In genomic region chr14:49942090-49942489, GRCh38 we compare ENCODE assay signal across 26 cellular contexts. TPM values are rescaled to one million over a fixed set of nuclear protein-coding genes. Genes with fewer than 3 reads are reported as not detected.
DNase-seq lines count a peak whose midpoint lies in the region; ATAC-seq and TF ChIP-seq lines count a peak whose summit lies in the region.
"Had no signal": no experiment of that assay in that cellular context is flagged by ENCODE, and none has a peak within 500 bp of the region (broad histone marks: within the 10 kb centered on the region; RNA-seq: fewer than 3 reads in every experiment).

No MANE protein-coding gene starts in this region.

- TF ChIP-seq POLR2A in sigmoid colon (IDR thresholded peaks at IDR 0.05) = no peak

- no peaks in the 10 kb centered on the region for H3K9me2 ChIP-seq in OCI-LY7 (ENCODE audit: insufficient read depth, low read length)

- intact Hi-C loops in dendritic cell treated with granulocyte-macrophage colony-stimulating factor and Interleukin-4, amounts not matched to agents 40 ng/mL and 50 ng/mL, for 4 days (cut with micrococcal nuclease) = no loop called here
- intact Hi-C loops in sigmoid colon (cut with DNase I) (no loop called here), OCI-LY7 (cut with micrococcal nuclease; ENCODE audit: unreplicated experiment) (no loop called here)

- peaks cover 6 to 14% of the 10 kb centered on the region in 2 donors for H3K9me3 Mint-ChIP-seq in activated T-cell treated with anti-CD3 and anti-CD28 coated beads, Interleukin-2, amount 50 U/mL, for 72 hours
- peaks cover 21% of the 10 kb centered on the region for H3K9me3 Mint-ChIP-seq in dendritic cell treated with granulocyte-macrophage colony-stimulating factor and Interleukin-4, amounts not matched to agents 40 ng/mL and 50 ng/mL, for 4 days

- no peak overlapping the region for H2AFZ ChIP-seq in OCI-LY7 (ENCODE audit: low read length)

- no peak for TF ChIP-seq CTCF in sigmoid colon (IDR thresholded peaks at IDR 0.05)
- no peak for TF ChIP-seq CTCF in OCI-LY7 (conservative IDR thresholded peaks at IDR 0.05; ENCODE audit: low read length)
- TF ChIP-seq CTCF in GM10266 (IDR thresholded peaks at IDR 0.05; ENCODE audit: control insufficient read depth, insufficient read depth, low read depth, missing control alignments) = no peak

- DNase-seq in activated T-cell treated with anti-CD3 and anti-CD28 coated beads, Interleukin-2, amount 50 U/mL, for 72 hours = no peak
- no peak for DNase-seq in activated T-cell treated with anti-CD3 and anti-CD28 coated beads, Interleukin-2, amount 50 U/mL, for 48 hours
- peak; percentile 51 for DNase-seq in NCI-H2029 (lab: John Stamatoyannopoulos, UW)
- peak; percentile 73 for DNase-seq in sigmoid colon
- no peak for DNase-seq in OCI-LY7 (ENCODE audit: low spot score)
- DNase-seq in GM10266 (ENCODE audit: extremely low spot score) = no peak
- DNase-seq: activated CD4-positive, alpha-beta T cell treated with anti-CD3 and anti-CD28 coated beads, Interleukin-2, amount 50 U/mL, for 4 hours; activated T-cell treated with anti-CD3 and anti-CD28 coated beads, Interleukin-2, amount 50 U/mL, for 4 hours; foreskin keratinocyte; heart right ventricle; mesendoderm; NCI-H1105; NCI-H2081; NCI-H226; NCI-H82; occipital lobe; stimulated activated CD4-positive, alpha-beta T cell treated with anti-CD3 and anti-CD28 coated beads, Interleukin-1b, Interleukin-23, amount 100 ng/mL, for 48 hours; T-helper 9 cell; testis had no signal

- H3K27ac ChIP-seq in sigmoid colon (peak overlapping the region in 2 of 4 donors; percentile 14 to 18), OCI-LY7 (ENCODE audit: low read depth, low read length, poor library complexity, severe bottlenecking) (no peak overlapping the region)
- H3K27ac ChIP-seq: foreskin keratinocyte, testis, vagina had no signal

- no peak overlapping the region for H3K4me3 Mint-ChIP-seq in activated T-cell treated with anti-CD3 and anti-CD28 coated beads, Interleukin-2, amount 50 U/mL, for 72 hours
- no peak overlapping the region for H3K4me3 Mint-ChIP-seq in dendritic cell treated with granulocyte-macrophage colony-stimulating factor and Interleukin-4, amounts not matched to agents 40 ng/mL and 50 ng/mL, for 4 days
- H3K4me3 Mint-ChIP-seq: activated T-cell treated with anti-CD3 and anti-CD28 coated beads, Interleukin-2, amount 50 U/mL, for 4 hours; brain had no signal

- no peak overlapping the region for H3K4me3 ChIP-seq in sigmoid colon
- no peak overlapping the region for H3K4me3 ChIP-seq in OCI-LY7 (ENCODE audit: low read depth, low read length, poor library complexity, severe bottlenecking)
- H3K4me3 ChIP-seq: heart right ventricle, skin epidermis, testis, vagina had no signal

- H3K36me3 ChIP-seq in sigmoid colon (no peaks in the 10 kb centered on the region), OCI-LY7 (ENCODE audit: insufficient read depth, low read length) (peaks cover 12% of the 10 kb centered on the region; the same call in 1 of the 2 replicates)
- H3K36me3 ChIP-seq: heart right ventricle, vagina had no signal

- H3K4me1 Mint-ChIP-seq in activated T-cell treated with anti-CD3 and anti-CD28 coated beads, Interleukin-2, amount 50 U/mL, for 72 hours (ENCODE audit: low read depth) = peaks cover 53% of the 10 kb centered on the region
- peaks cover 53% of the 10 kb centered on the region for H3K4me1 Mint-ChIP-seq in dendritic cell treated with granulocyte-macrophage colony-stimulating factor and Interleukin-4, amounts not matched to agents 40 ng/mL and 50 ng/mL, for 4 days (ENCODE audit: low read depth)

- peaks cover 0 to 23% (median 15%) of the 10 kb centered on the region in 4 donors for H3K4me1 ChIP-seq in sigmoid colon
- H3K4me1 ChIP-seq in OCI-LY7 (ENCODE audit: insufficient read depth, low read length, poor library complexity, severe bottlenecking) = peaks cover 37% of the 10 kb centered on the region
- H3K4me1 ChIP-seq: testis had no signal

- no peak for TF ChIP-seq EP300 in sigmoid colon (IDR thresholded peaks at IDR 0.05)

- no peaks in the 10 kb centered on the region for H3K79me2 ChIP-seq in OCI-LY7 (ENCODE audit: insufficient read depth, low read depth, low read length)

- H3K27ac Mint-ChIP-seq in activated T-cell treated with anti-CD3 and anti-CD28 coated beads, Interleukin-2, amount 50 U/mL, for 72 hours = peak overlapping the region; percentile 25
- peak overlapping the region; percentile 55 for H3K27ac Mint-ChIP-seq in dendritic cell treated with granulocyte-macrophage colony-stimulating factor and Interleukin-4, amounts not matched to agents 40 ng/mL and 50 ng/mL, for 4 days

- no TSS peak for BruUV-seq in OCI-LY7 (replicated peaks; lab: Mats Ljungman, UMichigan)

- H3K27me3 ChIP-seq in sigmoid colon = no peaks in the 10 kb centered on the region
- H3K27me3 ChIP-seq: foreskin keratinocyte, heart right ventricle, testis, vagina had no signal

- H3K9me3 ChIP-seq in sigmoid colon = no peaks in the 10 kb centered on the region
- peaks cover 17% of the 10 kb centered on the region; the same call in 1 of the 2 replicates for H3K9me3 ChIP-seq in OCI-LY7 (ENCODE audit: low read length)
- H3K9me3 ChIP-seq: heart right ventricle, testis, vagina had no signal

- H3K36me3 Mint-ChIP-seq in activated T-cell treated with anti-CD3 and anti-CD28 coated beads, Interleukin-2, amount 50 U/mL, for 72 hours (ENCODE audit: insufficient read depth in 2 of 2) = peaks cover 21 to 22% of the 10 kb centered on the region in 2 donors
- H3K36me3 Mint-ChIP-seq in dendritic cell treated with granulocyte-macrophage colony-stimulating factor and Interleukin-4, amounts not matched to agents 40 ng/mL and 50 ng/mL, for 4 days (ENCODE audit: low read depth) = peaks cover 6% of the 10 kb centered on the region

- no peak overlapping the region for H3K4me2 ChIP-seq in OCI-LY7 (ENCODE audit: low read length)

- 80 to 81% methylated on average over 2 of the region's 2 CpGs for WGBS in sigmoid colon, 2 donors

- ATAC-seq in activated T-cell treated with anti-CD3 and anti-CD28 coated beads, Interleukin-2, amount 50 U/mL, for 72 hours (replicated peaks in 1 of 2) = no peak
- no peak for ATAC-seq in HG02642 (IDR thresholded peaks at IDR 0.05; ENCODE audit: poor library complexity, unreplicated experiment)
- ATAC-seq: activated T-cell treated with anti-CD3 and anti-CD28 coated beads, Interleukin-2, amount 50 U/mL, for 4 hours; foreskin keratinocyte; HCT116; heart right ventricle; SK-N-SH treated with all-trans-retinoic acid at 6 μM for 48 hours had no signal

- CTCF ChIA-PET in OCI-LY7 (lab: Charles Lee; ENCODE audit: unreplicated experiment) = no interaction called here

- no peaks in the 10 kb centered on the region for H4K20me1 ChIP-seq in OCI-LY7 (ENCODE audit: insufficient read depth, low read length)

- POLR2A ChIA-PET in OCI-LY7 (lab: Charles Lee) = no interaction called here

- H3K27me3 Mint-ChIP-seq in activated T-cell treated with anti-CD3 and anti-CD28 coated beads, Interleukin-2, amount 50 U/mL, for 72 hours (ENCODE audit: low read depth) = no peaks in the 10 kb centered on the region
- no peaks in the 10 kb centered on the region for H3K27me3 Mint-ChIP-seq in dendritic cell treated with granulocyte-macrophage colony-stimulating factor and Interleukin-4, amounts not matched to agents 40 ng/mL and 50 ng/mL, for 4 days
- H3K27me3 Mint-ChIP-seq: brain had no signal

RNA-seq across cellular contexts. Expression of gene ARF6, which starts 49.2 kb away (rescaled TPM):
- 100 to 1,000 TPM; 218 to 219 TPM for total RNA-seq in activated T-cell treated with anti-CD3 and anti-CD28 coated beads, Interleukin-2, amount 50 U/mL, for 72 hours
- total RNA-seq in sigmoid colon = 10 to 100 TPM; 33.8 to 45.6 (median 39.4) TPM
- 100 to 1,000 TPM in 1 of 3 donors, 10 to 100 TPM in 2; 81.9 to 117 (median 90.7) TPM for polyA plus RNA-seq in sigmoid colon
- total RNA-seq in OCI-LY7 (2014; rRNA removed; shearing (Covaris generic)) = 47.6 and 51.0 TPM in 2 replicates
- 69.1 and 73.0 TPM in 2 replicates for total RNA-seq in OCI-LY7 (2022)

Comparison
In these comparisons a context has a peak if more than half of its experiments do, and no peak if none do; other contexts are left out.
1. DNase-seq: peak in NCI-H2029 (single experiment) and sigmoid colon (single experiment); none in activated T-cell treated with anti-CD3 and anti-CD28 coated beads, Interleukin-2, amount 50 U/mL, for 72 hours (0 of 2), activated T-cell treated with anti-CD3 and anti-CD28 coated beads, Interleukin-2, amount 50 U/mL, for 48 hours (0 of 2), OCI-LY7 (single experiment) and GM10266 (single experiment).